In the genomic region with DNA sequence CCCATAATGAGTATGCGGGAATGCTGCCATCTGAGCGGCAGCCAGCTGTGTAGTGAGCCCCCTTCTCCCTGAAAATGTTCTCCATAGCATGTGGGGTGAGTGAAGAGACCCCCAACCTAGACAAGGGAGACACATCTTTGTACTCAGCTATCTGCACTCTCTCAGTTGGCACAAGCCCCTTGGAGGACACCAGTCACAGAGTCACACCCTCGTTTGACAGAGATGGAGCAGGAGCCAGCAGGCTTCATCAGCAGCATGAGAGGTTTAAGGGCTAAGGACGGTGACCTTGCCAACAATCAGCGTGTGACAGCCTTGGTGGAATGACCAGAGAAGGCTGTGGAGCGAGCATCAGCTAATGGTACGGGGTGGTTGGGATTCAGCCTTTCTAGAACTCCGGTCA, we compare ENCODE assay signal across 19 cellular contexts.
"Had no signal": no experiment of that assay in that cellular context is flagged by ENCODE, and none has a peak within 500 bp of the region (broad histone marks: within the 10 kb centered on the region; RNA-seq: fewer than 3 reads in every experiment).

No MANE protein-coding gene starts in this region.

- H3K27ac ChIP-seq: breast epithelium, pancreas, spleen, transverse colon, vagina had no signal

- H3K9ac ChIP-seq: SK-N-SH had no signal

- H3K4me3 ChIP-seq: breast epithelium, pancreas, spleen, transverse colon, vagina had no signal

- H3K4me1 ChIP-seq: breast epithelium, pancreas, transverse colon had no signal

- DNase-seq: activated CD4-positive, alpha-beta T cell treated with anti-CD3 and anti-CD28 coated beads for 4 hours; activated CD8-positive, alpha-beta T cell treated with anti-CD3 and anti-CD28 coated beads for 36 hours; activated effector memory CD4-positive, alpha-beta T cell treated with anti-CD3 and anti-CD28 coated beads, Interleukin-2, amount 50 U/mL, for 16 hours; activated T-cell treated with anti-CD3 and anti-CD28 coated beads, Interleukin-2, amount 50 U/mL, for 72 hours; dermis blood vessel endothelial cell; effector memory CD8-positive, alpha-beta T cell; foreskin fibroblast; glutamatergic neuron; mesenchymal stem cell; naive thymus-derived CD4-positive, alpha-beta T cell; pancreas; SK-N-SH; spleen; stimulated activated naive B cell treated with anti-CD40 and anti-IgM and Interleukin-4, amounts not matched to agents 10 μg/mL and 1 μg/mL and 100 μg/mL, for 72 hours; T-cell; transverse colon had no signal

- H3K36me3 ChIP-seq: breast epithelium, pancreas, transverse colon, vagina had no signal

- H3K27me3 ChIP-seq: breast epithelium, pancreas, transverse colon, vagina had no signal

- H3K9me3 ChIP-seq: breast epithelium, pancreas, SK-N-SH, spleen, transverse colon, vagina had no signal

- ATAC-seq: activated CD8-positive, alpha-beta T cell treated with anti-CD3 and anti-CD28 coated beads for 36 hours; activated T-cell treated with anti-CD3 and anti-CD28 coated beads, Interleukin-2, amount 50 U/mL, for 72 hours; effector memory CD8-positive, alpha-beta T cell; naive thymus-derived CD4-positive, alpha-beta T cell; pancreas; stimulated activated naive B cell treated with anti-CD40 and anti-IgM and Interleukin-4, amounts not matched to agents 10 μg/mL and 1 μg/mL and 100 μg/mL, for 72 hours; T-cell; WTC11 had no signal

- H3K4me2 ChIP-seq: SK-N-SH had no signal
